ENCODE assay signal across 8 cellular contexts in the genomic region with DNA sequence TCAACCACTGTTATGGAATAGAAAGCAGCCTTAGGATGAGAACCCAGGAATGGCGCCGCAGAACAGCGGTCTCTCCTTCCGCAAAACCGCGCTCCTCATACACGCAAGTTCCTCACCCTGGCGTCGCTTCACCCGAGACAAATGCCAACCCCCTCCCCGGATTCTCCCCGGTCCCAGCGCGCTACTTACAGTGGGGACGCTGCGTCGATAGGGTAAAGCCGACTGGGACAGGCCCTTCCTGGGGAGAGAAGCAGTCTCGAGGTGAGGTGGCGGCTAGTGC. TPM values are rescaled to one million over a fixed set of nuclear protein-coding genes. Genes with fewer than 3 reads are reported as not detected.
DNase-seq lines count a peak whose midpoint lies in the region; ATAC-seq and FAIRE-seq lines count a peak whose summit lies in the region.

No MANE protein-coding gene starts in this region.

- ATAC-seq in HG03103 (IDR thresholded peaks at IDR 0.05; ENCODE audit: low read depth, unreplicated experiment) (peak; percentile 1), right cardiac atrium (peak; percentile 47 to 53)
- peak; percentile 7 for ATAC-seq in activated T-helper 17 cell treated with anti-CD3 and anti-CD28 coated beads, Interleukin-2, amount 50 U/mL, for 72 hours (replicated peaks)

- peaks cover 8% of the 10 kb centered on the region for H3K4me1 ChIP-seq in right cardiac atrium (ENCODE audit: control insufficient read depth, insufficient read depth, low read length)
- peaks cover 0 to 8% of the 10 kb centered on the region in 2 donors for H3K4me1 ChIP-seq in small intestine (ENCODE audit: control insufficient read depth in 2 of 2, insufficient read depth in 1 of 2, low read depth in 1 of 2, low read length in 1 of 2)

- H3K4me3 Mint-ChIP-seq in activated T-helper 17 cell treated with anti-CD3 and anti-CD28 coated beads, Interleukin-2, amount 50 U/mL, for 72 hours: peak overlapping the region; percentile 99

- DNase-seq in activated T-cell treated with anti-CD3 and anti-CD28 coated beads for 24 hours (ENCODE audit: low read depth) (peak; percentile 16), right cardiac atrium (no peak), small intestine (no peak), GM19240 (ENCODE audit: insufficient read length, low spot score) (no peak)
- DNase-seq in activated T-cell treated with anti-CD3 and anti-CD28 coated beads, Interleukin-2, amount 50 U/mL, for 1 hour: no peak
- no peak for DNase-seq in stimulated activated CD4-positive, alpha-beta T cell treated with anti-CD3 and anti-CD28 coated beads, Interleukin-2, amount 100 ng/mL, for 24 hours

- no peak for FAIRE-seq in small intestine (lab: Jason Lieb, UNC)

- H3K36me3 ChIP-seq in small intestine (ENCODE audit: control insufficient read depth in 2 of 2, insufficient read depth in 2 of 2, low read length in 2 of 2): peaks cover 4 to 8% of the 10 kb centered on the region in 2 donors

- peaks cover 25% of the 10 kb centered on the region for H3K4me1 Mint-ChIP-seq in activated T-helper 17 cell treated with anti-CD3 and anti-CD28 coated beads, Interleukin-2, amount 50 U/mL, for 72 hours

- peak overlapping the region; percentile 62 for H3K27ac ChIP-seq in right cardiac atrium (ENCODE audit: low read length)
- peak overlapping the region; percentile 88 to 95 for H3K27ac ChIP-seq in small intestine (ENCODE audit: low read depth in 1 of 2, low read length in 1 of 2)

- H3K4me3 ChIP-seq in right cardiac atrium (ENCODE audit: low read length) (peak overlapping the region; percentile 56), small intestine (ENCODE audit: low read depth in 1 of 2, low read length in 2 of 2) (peak overlapping the region; percentile 89 to 99)

- H3K9me3 ChIP-seq in right cardiac atrium (ENCODE audit: control insufficient read depth, low read length) (no peaks in the 10 kb centered on the region), small intestine (ENCODE audit: control insufficient read depth, low read depth) (no peaks in the 10 kb centered on the region)

- intact Hi-C loops in right cardiac atrium (cut with DNase I): no loop called here

- no peaks in the 10 kb centered on the region for H3K9me3 Mint-ChIP-seq in activated T-helper 17 cell treated with anti-CD3 and anti-CD28 coated beads, Interleukin-2, amount 50 U/mL, for 72 hours

- no peaks in the 10 kb centered on the region for H3K27me3 ChIP-seq in right cardiac atrium (ENCODE audit: control insufficient read depth, insufficient read depth)
- no peaks in the 10 kb centered on the region for H3K27me3 ChIP-seq in small intestine (ENCODE audit: control insufficient read depth in 2 of 2, insufficient read depth in 2 of 2, low read length in 2 of 2)

- peak overlapping the region; percentile 97 for H3K27ac Mint-ChIP-seq in activated T-helper 17 cell treated with anti-CD3 and anti-CD28 coated beads, Interleukin-2, amount 50 U/mL, for 72 hours

- H3K36me3 Mint-ChIP-seq in activated T-helper 17 cell treated with anti-CD3 and anti-CD28 coated beads, Interleukin-2, amount 50 U/mL, for 72 hours (ENCODE audit: low read depth): peaks cover 67% of the 10 kb centered on the region

- H3K27me3 Mint-ChIP-seq in activated T-helper 17 cell treated with anti-CD3 and anti-CD28 coated beads, Interleukin-2, amount 50 U/mL, for 72 hours: no peaks in the 10 kb centered on the region

- WGBS in right cardiac atrium: under 1% methylated on average over 20 of the region's 20 CpGs
- WGBS in small intestine, 3 donors: 0% methylated on average over 20 of the region's 20 CpGs

RNA-seq across cellular contexts. Expression of gene RPS13, which starts 0.3 kb away (rescaled TPM):
- 1,000 to 10,000 TPM; 1,309 to 1,464 TPM for total RNA-seq in activated T-helper 17 cell treated with anti-CD3 and anti-CD28 coated beads, Interleukin-2, amount 50 U/mL, for 72 hours
- total RNA-seq in right cardiac atrium: 100 to 1,000 TPM; 687 to 817 (median 791) TPM
- polyA plus RNA-seq in right cardiac atrium: 1,538 TPM
- polyA plus RNA-seq in small intestine: 1,000 to 10,000 TPM; 1,373 to 2,727 (median 2,293) TPM
